8 cellular contexts compared by ENCODE assay signal in genomic region chr15:40323239-40323952, GRCh38. TPM values are rescaled to one million over a fixed set of nuclear protein-coding genes. Genes with fewer than 3 reads are reported as not detected.
A peak's percentile ranks its signal among the peaks of the same experiment; 100 is the strongest.
DNase-seq lines count a peak whose midpoint lies in the region; ATAC-seq and TF ChIP-seq lines count a peak whose summit lies in the region.

Gene INAFM2 (plus strand): TSS chr15:40323692. CDS start chr15:40324056, 364 bp downstream.

- peak within 1 kb of the TSS; percentile 85 for H3K4me3 Mint-ChIP-seq in activated naive CD4-positive, alpha-beta T cell treated with anti-CD3 and anti-CD28 coated beads, Interleukin-2, amount 50 U/mL, for 24 hours
- peak within 1 kb of the TSS; percentile 81 for H3K4me3 Mint-ChIP-seq in glutamatergic neuron (ENCODE audit: unreplicated experiment)
- peak within 1 kb of the TSS; percentile 82 for H3K4me3 Mint-ChIP-seq in osteocyte (ENCODE audit: unreplicated experiment)

- WGBS in thymus = under 1% methylated on average over 103 of the region's 103 CpGs

- ATAC-seq in HG02588 (IDR thresholded peaks at IDR 0.05; ENCODE audit: unreplicated experiment) = peak; percentile 86
- peak; percentile 90 for ATAC-seq in SK-N-SH treated with all-trans-retinoic acid at 6 μM for 48 hours

- H3K27ac Mint-ChIP-seq in activated naive CD4-positive, alpha-beta T cell treated with anti-CD3 and anti-CD28 coated beads, Interleukin-2, amount 50 U/mL, for 24 hours = no peak within 1 kb of the TSS
- H3K27ac Mint-ChIP-seq in glutamatergic neuron (ENCODE audit: unreplicated experiment) = no peak within 1 kb of the TSS
- H3K27ac Mint-ChIP-seq in osteocyte (ENCODE audit: unreplicated experiment) = peak within 1 kb of the TSS; percentile 91

- peak; percentile 98 for DNase-seq in GM10266 (ENCODE audit: extremely low spot score)
- DNase-seq in NCI-H1048 (lab: John Stamatoyannopoulos, UW) = peak; percentile 85
- DNase-seq in glutamatergic neuron = peak; percentile 95
- DNase-seq in osteocyte (ENCODE audit: extremely low spot score, unreplicated experiment) = peak; percentile 97

- H3K4me1 Mint-ChIP-seq in activated naive CD4-positive, alpha-beta T cell treated with anti-CD3 and anti-CD28 coated beads, Interleukin-2, amount 50 U/mL, for 24 hours = peaks cover 41% of the 10 kb centered on the region
- H3K4me1 Mint-ChIP-seq in glutamatergic neuron (ENCODE audit: low read depth, unreplicated experiment) (peaks cover 35% of the 10 kb centered on the region), osteocyte (ENCODE audit: unreplicated experiment) (peaks cover 57% of the 10 kb centered on the region)

- no peaks in the 10 kb centered on the region for H3K27me3 Mint-ChIP-seq in activated naive CD4-positive, alpha-beta T cell treated with anti-CD3 and anti-CD28 coated beads, Interleukin-2, amount 50 U/mL, for 24 hours
- H3K27me3 Mint-ChIP-seq in glutamatergic neuron (ENCODE audit: unreplicated experiment) (peaks cover 6% of the 10 kb centered on the region), osteocyte (ENCODE audit: unreplicated experiment) (no peaks in the 10 kb centered on the region)

- H3K4me1 ChIP-seq in thymus (ENCODE audit: control insufficient read depth, insufficient read depth, low read length) = peaks cover 16% of the 10 kb centered on the region

- TF ChIP-seq CTCF in GM10266 (IDR thresholded peaks at IDR 0.05; ENCODE audit: control insufficient read depth, insufficient read depth, low read depth, missing control alignments) (peak; percentile 41), glutamatergic neuron (IDR thresholded peaks at IDR 0.05; ENCODE audit: partially characterized antibody, unreplicated experiment) (peak; percentile 77), osteocyte (IDR thresholded peaks at IDR 0.05) (peak; percentile 66)

- H3K27ac ChIP-seq in thymus (ENCODE audit: low read depth) = peak within 1 kb of the TSS; percentile 72

- H3K36me3 Mint-ChIP-seq in activated naive CD4-positive, alpha-beta T cell treated with anti-CD3 and anti-CD28 coated beads, Interleukin-2, amount 50 U/mL, for 24 hours = no peaks in the 10 kb centered on the region
- H3K36me3 Mint-ChIP-seq in glutamatergic neuron (ENCODE audit: unreplicated experiment) = no peaks in the 10 kb centered on the region
- H3K36me3 Mint-ChIP-seq in osteocyte (ENCODE audit: unreplicated experiment) = peaks cover 8% of the 10 kb centered on the region

- no peaks in the 10 kb centered on the region for H3K9me3 ChIP-seq in thymus (ENCODE audit: control insufficient read depth)

- peak within 1 kb of the TSS; percentile 84 for H3K4me3 ChIP-seq in thymus (ENCODE audit: low read length)

- no peaks in the 10 kb centered on the region for H3K36me3 ChIP-seq in thymus (ENCODE audit: control insufficient read depth, insufficient read depth)

- H3K27me3 ChIP-seq in thymus (ENCODE audit: control insufficient read depth, insufficient read depth) = no peaks in the 10 kb centered on the region

- no peaks in the 10 kb centered on the region for H3K9me3 Mint-ChIP-seq in activated naive CD4-positive, alpha-beta T cell treated with anti-CD3 and anti-CD28 coated beads, Interleukin-2, amount 50 U/mL, for 24 hours
- H3K9me3 Mint-ChIP-seq in glutamatergic neuron (ENCODE audit: unreplicated experiment) (peaks cover 10% of the 10 kb centered on the region), osteocyte (ENCODE audit: unreplicated experiment) (no peaks in the 10 kb centered on the region)

TF ChIP-seq in SK-N-SH treated with all-trans-retinoic acid at 6 μM for 48 hours, 23 proteins besides CTCF, POLR2A, EP300 and RAD21:
- TF ChIP-seq GLIS3 (CRISPR knock-in tag; IDR thresholded peaks at IDR 0.05) (no peak), BACH2 (CRISPR knock-in tag; IDR thresholded peaks at IDR 0.05; ENCODE audit: borderline replicate concordance) (no peak), ZC3H10 (CRISPR knock-in tag; IDR thresholded peaks at IDR 0.05) (no peak), ZNF565 (CRISPR knock-in tag; conservative IDR thresholded peaks at IDR 0.05; ENCODE audit: low read depth) (no peak), POU6F1 (CRISPR knock-in tag; IDR thresholded peaks at IDR 0.05; ENCODE audit: borderline replicate concordance, low read depth) (no peak), CSRNP3 (CRISPR knock-in tag; IDR thresholded peaks at IDR 0.05) (no peak), ZFP30 (CRISPR knock-in tag; IDR thresholded peaks at IDR 0.05) (no peak), PPARA (CRISPR knock-in tag; IDR thresholded peaks at IDR 0.05; ENCODE audit: borderline replicate concordance) (no peak)

RNA-seq across cellular contexts. Expression of gene INAFM2, which starts in this region (rescaled TPM):
- total RNA-seq in glutamatergic neuron (ENCODE audit: unreplicated experiment) (15.9 TPM), osteocyte (69.0 and 70.3 TPM in 2 replicates)
- polyA plus RNA-seq in thymus = 12.8 TPM

Comparison
In these comparisons a context has a peak if more than half of its experiments do, and no peak if none do; other contexts are left out.
1. Peak in every context shown above with its lines: DNase-seq, ATAC-seq, H3K4me3 ChIP-seq and H3K27ac ChIP-seq.